9 cellular contexts compared by ENCODE assay signal in the genomic region with DNA sequence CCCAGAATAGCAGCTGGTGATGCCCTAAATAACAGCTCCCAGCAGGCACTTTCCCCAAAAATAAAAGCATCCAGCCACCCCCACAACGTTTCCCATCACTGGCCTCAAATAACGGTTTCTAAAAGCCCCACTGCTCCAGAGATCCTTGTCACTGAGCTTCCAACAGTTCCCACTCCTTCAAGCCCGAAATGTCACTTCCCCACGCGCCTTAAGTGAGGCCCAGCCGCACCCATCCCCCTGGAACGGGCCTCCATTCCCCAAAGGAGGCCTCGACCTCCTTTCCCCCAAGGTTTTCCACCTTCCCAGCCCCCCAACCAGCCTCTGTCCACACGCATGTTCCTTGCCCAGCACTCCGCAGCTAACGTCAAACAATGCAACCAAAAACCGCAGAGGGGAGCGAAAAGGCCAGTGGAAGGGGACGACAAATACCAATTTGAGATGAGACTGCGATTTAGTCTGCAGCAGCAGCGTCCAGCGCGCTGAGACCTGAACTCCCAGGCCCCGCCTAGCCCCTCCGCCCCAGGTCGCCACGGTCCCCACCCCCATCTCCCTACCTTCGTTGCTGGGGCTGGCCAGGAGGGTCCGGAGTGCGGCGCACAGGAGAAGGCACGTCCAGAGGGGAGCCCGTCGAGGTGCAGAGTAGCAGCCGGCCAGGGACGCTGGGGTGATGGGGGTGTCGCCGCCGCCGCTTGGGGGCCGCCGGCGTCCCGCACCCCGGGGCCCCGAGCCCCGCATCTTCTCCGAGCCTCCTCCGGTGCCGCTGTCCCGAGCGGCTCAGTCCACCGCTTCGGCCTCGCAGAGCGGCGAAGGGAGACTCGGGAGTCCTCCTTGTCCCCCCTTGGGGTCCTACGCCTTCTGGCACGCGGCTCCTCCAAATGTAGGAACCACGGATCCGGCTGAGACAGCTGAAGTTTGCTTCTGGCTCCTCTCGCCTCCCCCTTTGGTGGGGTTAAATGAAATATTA. TPM values are rescaled to one million over a fixed set of nuclear protein-coding genes. Genes with fewer than 3 reads are reported as not detected.
A peak's percentile ranks its signal among the peaks of the same experiment; 100 is the strongest.
DNase-seq lines count a peak whose midpoint lies in the region; ATAC-seq and TF ChIP-seq lines count a peak whose summit lies in the region.
"Had no signal": no experiment of that assay in that cellular context is flagged by ENCODE, and none has a peak within 500 bp of the region (broad histone marks: within the 10 kb centered on the region; RNA-seq: fewer than 3 reads in every experiment).

No MANE protein-coding gene starts in this region.

- H3K27ac ChIP-seq in breast epithelium (no peak overlapping the region), temporal lobe (ENCODE audit: low read depth, low read length) (peak overlapping the region; percentile 27)

- intact Hi-C loops in breast epithelium (cut with DNase I; ENCODE audit: low total_unique reads), result no loop called here

- TF ChIP-seq POLR2A in breast epithelium (IDR thresholded peaks at IDR 0.05), result no peak

- TF ChIP-seq CTCF in breast epithelium (IDR thresholded peaks at IDR 0.05), result no peak

- H3K27me3 ChIP-seq in breast epithelium, result peaks cover 0 to 52% of the 10 kb centered on the region in 2 donors

- H3K4me1 ChIP-seq in breast epithelium, result peaks cover 3 to 6% of the 10 kb centered on the region in 2 donors

- H3K4me3 ChIP-seq in breast epithelium, result peak overlapping the region; percentile 33 to 63 (median 43)

- no peaks in the 10 kb centered on the region for H3K9me3 ChIP-seq in breast epithelium

- DNase-seq in DMS53 (lab: John Stamatoyannopoulos, UW) (peak; percentile 27), DMS53 treated with DMSO at 0.1 percent for 48 hours (lab: John Stamatoyannopoulos, UW; ENCODE audit: unreplicated experiment) (no peak), breast epithelium (ENCODE audit: low spot score in 2 of 2) (no peak), left kidney (ENCODE audit: low read depth, low spot score) (peak; percentile 50), epidermal melanocyte (ENCODE audit: insufficient read length, low spot score) (no peak)

- no peaks in the 10 kb centered on the region for H3K36me3 ChIP-seq in breast epithelium

- ATAC-seq in GM21515 (IDR thresholded peaks at IDR 0.05; ENCODE audit: unreplicated experiment) (no peak), HG03460 (IDR thresholded peaks at IDR 0.05; ENCODE audit: unreplicated experiment) (no peak)
- ATAC-seq: activated T-helper 17 cell treated with anti-CD3 and anti-CD28 coated beads, Interleukin-2, amount 50 U/mL, for 72 hours had no signal

RNA-seq across cellular contexts. Expression of gene EPHA5, which starts 1.0 kb away (rescaled TPM):
- under 1 TPM in 2 of 3 donors, not detected in 1; 0.16 to 0.29 TPM for total RNA-seq in breast epithelium
- 128 TPM for total RNA-seq in temporal lobe
- total RNA-seq: activated T-helper 17 cell treated with anti-CD3 and anti-CD28 coated beads, Interleukin-2, amount 50 U/mL, for 72 hours had no signal

Comparison
In these comparisons a context has a peak if more than half of its experiments do, and no peak if none do; other contexts are left out.
1. DNase-seq: peak in DMS53 (single experiment) and left kidney (single experiment); none in DMS53 treated with DMSO at 0.1 percent for 48 hours (single experiment), breast epithelium (0 of 2) and epidermal melanocyte (single experiment).
2. RNA of gene EPHA5, which starts 1.0 kb away (total RNA-seq): 128 TPM in temporal lobe (single experiment); 0.16 to 0.29 TPM in breast epithelium; every median in the first group is over 100 times any median in the second.